Comparison of ENCODE assay signal across 16 cellular contexts in the genomic region with DNA sequence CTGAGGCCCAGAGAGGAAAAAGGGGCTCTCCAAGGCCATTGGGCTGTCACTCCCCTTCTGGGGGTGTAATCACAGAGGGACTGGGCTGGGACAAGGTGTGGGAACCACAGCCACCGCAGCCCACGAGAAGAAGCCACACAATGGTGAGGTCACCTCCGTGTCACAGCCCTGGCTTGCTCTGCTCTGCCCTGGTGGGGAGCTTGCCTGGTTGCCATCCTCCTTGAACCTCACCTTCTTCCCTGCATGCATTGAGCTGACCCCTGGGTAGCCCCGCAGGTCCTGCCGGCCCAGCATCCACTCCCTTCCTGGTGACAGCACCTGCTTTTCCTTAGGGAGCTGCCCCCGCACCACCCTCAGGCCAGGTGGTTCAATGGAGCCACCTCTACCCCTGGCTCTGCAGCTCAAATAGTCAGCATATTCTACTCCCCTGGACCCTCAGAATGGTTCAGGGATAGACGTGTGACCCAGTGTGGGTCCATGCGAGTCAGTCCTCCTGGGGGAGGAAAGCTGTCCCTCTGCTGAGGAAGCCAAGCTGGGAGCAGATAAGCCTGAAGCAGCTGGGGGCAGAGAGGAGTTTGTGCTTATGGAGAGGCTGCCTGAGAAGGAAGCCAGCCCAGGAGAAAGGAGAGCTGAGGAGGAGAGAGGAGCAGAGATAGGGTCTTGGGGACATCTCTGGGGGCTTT. TPM values are rescaled to one million over a fixed set of nuclear protein-coding genes. Genes with fewer than 3 reads are reported as not detected.
DNase-seq lines count a peak whose midpoint lies in the region; ATAC-seq and TF ChIP-seq lines count a peak whose summit lies in the region.
"Had no signal": no experiment of that assay in that cellular context is flagged by ENCODE, and none has a peak within 500 bp of the region (broad histone marks: within the 10 kb centered on the region; RNA-seq: fewer than 3 reads in every experiment).

No MANE protein-coding gene starts in this region.

- H3K36me3 Mint-ChIP-seq in CD4-positive, alpha-beta T cell (ENCODE audit: low read depth), result peaks cover 37% of the 10 kb centered on the region
- H3K36me3 Mint-ChIP-seq in activated CD8-positive, alpha-beta T cell treated with anti-CD3 and anti-CD28 coated beads, Interleukin-2, amount 10 ng/mL, durations not matched to agents 7 days and 5 days (ENCODE audit: low read depth), result peaks cover 16% of the 10 kb centered on the region
- peaks cover 17% of the 10 kb centered on the region for H3K36me3 Mint-ChIP-seq in nephron progenitor cell (ENCODE audit: low read depth)

- no peaks in the 10 kb centered on the region for H3K9me3 ChIP-seq in BLaER1
- no peaks in the 10 kb centered on the region for H3K9me3 ChIP-seq in CD4-positive, alpha-beta T cell (ENCODE audit: control insufficient read depth, low read length)
- no peaks in the 10 kb centered on the region for H3K9me3 ChIP-seq in PC-3 (ENCODE audit: low read length)

- H3K4me3 Mint-ChIP-seq in CD4-positive, alpha-beta T cell, result peak overlapping the region; percentile 54
- H3K4me3 Mint-ChIP-seq in activated CD8-positive, alpha-beta T cell treated with anti-CD3 and anti-CD28 coated beads, Interleukin-2, amount 10 ng/mL, durations not matched to agents 7 days and 5 days, result no peak overlapping the region
- H3K4me3 Mint-ChIP-seq in nephron progenitor cell, result no peak overlapping the region
- H3K4me3 Mint-ChIP-seq: mesothelial cell of epicardium had no signal

- H3K9ac ChIP-seq in BLaER1 (no peak overlapping the region), PC-3 (ENCODE audit: low read length) (no peak overlapping the region)

- H3K27ac Mint-ChIP-seq in CD4-positive, alpha-beta T cell, result peak overlapping the region; percentile 72
- peak overlapping the region; percentile 46 for H3K27ac Mint-ChIP-seq in activated CD8-positive, alpha-beta T cell treated with anti-CD3 and anti-CD28 coated beads, Interleukin-2, amount 10 ng/mL, durations not matched to agents 7 days and 5 days
- peak overlapping the region; percentile 75 for H3K27ac Mint-ChIP-seq in nephron progenitor cell
- H3K27ac Mint-ChIP-seq: mesothelial cell of epicardium had no signal

- H2AFZ ChIP-seq in PC-3 (ENCODE audit: low read length), result no peak overlapping the region

- no peaks in the 10 kb centered on the region for H3K79me2 ChIP-seq in PC-3 (ENCODE audit: low read length)

- H3K4me1 Mint-ChIP-seq in CD4-positive, alpha-beta T cell (ENCODE audit: low read depth), result peaks cover 16% of the 10 kb centered on the region
- H3K4me1 Mint-ChIP-seq in activated CD8-positive, alpha-beta T cell treated with anti-CD3 and anti-CD28 coated beads, Interleukin-2, amount 10 ng/mL, durations not matched to agents 7 days and 5 days (ENCODE audit: low read depth), result peaks cover 17% of the 10 kb centered on the region
- H3K4me1 Mint-ChIP-seq in nephron progenitor cell, result peaks cover 56% of the 10 kb centered on the region

- H3K4me1 ChIP-seq in BLaER1, result peaks cover 75% of the 10 kb centered on the region
- H3K4me1 ChIP-seq in PC-3 (ENCODE audit: insufficient read depth, low read length), result peaks cover 6% of the 10 kb centered on the region; the same call in 1 of the 2 replicates

- H3F3A ChIP-seq in PC-3 (ENCODE audit: low read length, unreplicated experiment), result no peaks in the 10 kb centered on the region

- intact Hi-C loops in CD4-positive, alpha-beta T cell (cut with DNase I, micrococcal nuclease), result no loop called here
- intact Hi-C loops in PC-3 (cut with micrococcal nuclease), result no loop called here

- CTCF ChIA-PET in CD4-positive, alpha-beta T cell (lab: Charles Lee), result no interaction called here
- CTCF ChIA-PET in activated CD8-positive, alpha-beta T cell treated with anti-CD3 and anti-CD28 coated beads, Interleukin-2, amount 10 ng/mL, durations not matched to agents 7 days and 5 days (lab: Charles Lee), result interaction anchor here (1.0 to 1.7 kb wide), 4 partner anchors 20 to 31 kb away, joined by 4 to 7 read pairs (median 6); no protein-coding TSS in a partner anchor
- CTCF ChIA-PET in PC-3 (lab: Charles Lee), result no interaction called here

- no peaks in the 10 kb centered on the region for H3K9me2 ChIP-seq in PC-3 (replicated peaks; ENCODE audit: low read length)

- POLR2A ChIA-PET in CD4-positive, alpha-beta T cell (lab: Charles Lee), result interaction anchor here (0.7 to 3.5 kb wide), 5 partner anchors 7 to 20 kb away, joined by 3 to 32 read pairs (median 5); no protein-coding TSS in a partner anchor
- POLR2A ChIA-PET in activated CD8-positive, alpha-beta T cell treated with anti-CD3 and anti-CD28 coated beads, Interleukin-2, amount 10 ng/mL, durations not matched to agents 7 days and 5 days (lab: Charles Lee), result interaction anchor here (0.8 to 1.9 kb wide), 3 partner anchors 14 to 21 kb away, joined by 3 to 8 read pairs (median 4); no protein-coding TSS in a partner anchor
- POLR2A ChIA-PET in PC-3 (lab: Charles Lee; ENCODE audit: unreplicated experiment), result no interaction called here

- no peaks in the 10 kb centered on the region for H3K27me3 ChIP-seq in BLaER1
- H3K27me3 ChIP-seq in CD4-positive, alpha-beta T cell (ENCODE audit: control insufficient read depth, insufficient read depth, low read length), result no peaks in the 10 kb centered on the region
- H3K27me3 ChIP-seq in PC-3 (ENCODE audit: low read length), result no peaks in the 10 kb centered on the region

- TF ChIP-seq CTCF in CD4-positive, alpha-beta T cell (IDR thresholded peaks at IDR 0.05), result no peak
- TF ChIP-seq CTCF in nephron progenitor cell (IDR thresholded peaks at IDR 0.05) (no peak), PC-3 (conservative IDR thresholded peaks at IDR 0.05; ENCODE audit: low read depth, low read length) (no peak)

- H3K36me3 ChIP-seq in BLaER1 (peaks cover 36% of the 10 kb centered on the region), PC-3 (ENCODE audit: low read depth, low read length) (peaks cover 8% of the 10 kb centered on the region; the same call in 1 of the 2 replicates)

- H3K27me3 Mint-ChIP-seq in CD4-positive, alpha-beta T cell, result no peaks in the 10 kb centered on the region
- peaks cover 4% of the 10 kb centered on the region for H3K27me3 Mint-ChIP-seq in activated CD8-positive, alpha-beta T cell treated with anti-CD3 and anti-CD28 coated beads, Interleukin-2, amount 10 ng/mL, durations not matched to agents 7 days and 5 days (ENCODE audit: low read depth)
- H3K27me3 Mint-ChIP-seq in nephron progenitor cell (ENCODE audit: low read depth, poor library complexity), result peaks cover 8% of the 10 kb centered on the region

- ATAC-seq in CD4-positive, alpha-beta T cell (ENCODE audit: poor library complexity), result no peak
- ATAC-seq in activated CD8-positive, alpha-beta T cell treated with anti-CD3 and anti-CD28 coated beads, Interleukin-2, amount 10 ng/mL, durations not matched to agents 7 days and 5 days, result peak; percentile 54
- ATAC-seq in PC-3, result no peak

- BruUV-seq in PC-3 (replicated peaks; lab: Mats Ljungman, UMichigan), result no TSS peak

- DNase-seq in CD4-positive, alpha-beta T cell, result no peak
- peak; percentile 56 for DNase-seq in activated CD8-positive, alpha-beta T cell treated with anti-CD3 and anti-CD28 coated beads, Interleukin-2, amount 10 ng/mL, durations not matched to agents 7 days and 5 days
- DNase-seq in nephron progenitor cell (no peak), CD1c-positive myeloid dendritic cell (ENCODE audit: extremely low spot score) (no peak), PC-3 (no peak), mesenteric fat pad (ENCODE audit: low spot score) (no peak)
- DNase-seq: activated CD4-positive, alpha-beta T cell treated with anti-CD3 and anti-CD28 coated beads, Interleukin-2, amount 50 U/mL, for 48 hours; activated effector memory CD4-positive, alpha-beta T cell treated with anti-CD3 and anti-CD28 coated beads, Interleukin-2, amount 50 U/mL, for 16 hours; kidney glomerular epithelial cell; NCI-H1105 treated with DMSO at 0.1 percent for 48 hours; NCI-H526; trophoblast cell had no signal

- no peaks in the 10 kb centered on the region for H3K9me3 Mint-ChIP-seq in CD4-positive, alpha-beta T cell
- H3K9me3 Mint-ChIP-seq in activated CD8-positive, alpha-beta T cell treated with anti-CD3 and anti-CD28 coated beads, Interleukin-2, amount 10 ng/mL, durations not matched to agents 7 days and 5 days (ENCODE audit: insufficient read depth), result no peaks in the 10 kb centered on the region
- H3K9me3 Mint-ChIP-seq in nephron progenitor cell, result no peaks in the 10 kb centered on the region
- H3K9me3 Mint-ChIP-seq: mesothelial cell of epicardium had no signal

- H3K27ac ChIP-seq in BLaER1, result peak overlapping the region; percentile 14; the same call in 1 of the 2 replicates
- H3K27ac ChIP-seq in CD4-positive, alpha-beta T cell (ENCODE audit: low read depth, low read length), result no peak overlapping the region
- no peak overlapping the region for H3K27ac ChIP-seq in PC-3 (ENCODE audit: low read length)
- H3K27ac ChIP-seq: HL-60, SK-N-MC had no signal

- H3K4me2 ChIP-seq in BLaER1 (peak overlapping the region; percentile 30), PC-3 (ENCODE audit: low read length) (no peak overlapping the region)

- H3K4me3 ChIP-seq in BLaER1, result no peak overlapping the region
- no peak overlapping the region for H3K4me3 ChIP-seq in PC-3 (ENCODE audit: low read length)
- H3K4me3 ChIP-seq: SK-N-MC had no signal

- H4K20me1 ChIP-seq in BLaER1 (peaks cover 31% of the 10 kb centered on the region), PC-3 (ENCODE audit: low read length) (no peaks in the 10 kb centered on the region)

RNA-seq across cellular contexts. Expression of gene RBM38, which starts 21.3 kb away (rescaled TPM):
- 100 to 1,000 TPM; 604 to 645 TPM for total RNA-seq in CD4-positive, alpha-beta T cell
- 10 to 100 TPM; 53.8 to 57.1 TPM for total RNA-seq in activated CD8-positive, alpha-beta T cell treated with anti-CD3 and anti-CD28 coated beads, Interleukin-2, amount 10 ng/mL, durations not matched to agents 7 days and 5 days
- total RNA-seq in PC-3 (2014; rRNA removed) (56.5 and 59.3 TPM in 2 replicates), mesenteric fat pad (16.9 TPM)

Comparison
In these comparisons a context has a peak if more than half of its experiments do, and no peak if none do; other contexts are left out.
1. RNA of gene RBM38, which starts 21.3 kb away (total RNA-seq): 604 to 645 TPM in CD4-positive, alpha-beta T cell; 53.8 to 57.1 TPM in activated CD8-positive, alpha-beta T cell treated with anti-CD3 and anti-CD28 coated beads, Interleukin-2, amount 10 ng/mL, durations not matched to agents 7 days and 5 days, 56.5 to 59.3 TPM in PC-3 and 16.9 TPM in mesenteric fat pad (single experiment); every median in the first group is over 10 times any median in the second.
2. Peak in every context shown above with its lines, with median percentiles within 50 percentile points of each other: H3K27ac Mint-ChIP-seq.